ENCODE assay signal across 26 cellular contexts in the genomic region with DNA sequence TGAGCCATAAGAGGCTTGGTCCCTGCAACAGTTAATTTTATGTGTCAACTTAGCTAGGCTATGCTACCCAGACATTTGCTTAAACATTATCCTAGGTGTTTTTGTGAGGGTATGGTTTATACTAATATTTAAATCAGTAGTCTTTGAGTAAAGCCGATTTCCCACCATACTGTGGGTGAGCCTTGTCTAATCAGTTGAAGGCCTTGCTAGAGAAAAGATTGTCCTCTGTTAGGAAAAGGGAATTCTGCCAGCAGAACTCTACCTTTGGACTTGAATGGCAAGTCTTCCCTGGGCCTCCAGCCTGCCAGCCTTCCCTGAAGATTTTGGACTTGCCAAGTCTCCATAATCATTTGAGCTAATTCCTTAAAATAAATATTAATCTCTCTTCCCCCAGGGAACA. TPM values are rescaled to one million over a fixed set of nuclear protein-coding genes. Genes with fewer than 3 reads are reported as not detected.
"Had no signal": no experiment of that assay in that cellular context is flagged by ENCODE, and none has a peak within 500 bp of the region (broad histone marks: within the 10 kb centered on the region; RNA-seq: fewer than 3 reads in every experiment).

No MANE protein-coding gene starts in this region.

- ATAC-seq: HepG2, PC-3, Right ventricle myocardium inferior had no signal

- H3K27ac ChIP-seq: Peyer's patch, SJCRH30 had no signal

- FAIRE-seq: HepG2 had no signal

- H3K9me3 ChIP-seq: MG63, Peyer's patch, SJCRH30 had no signal

- H3K4me1 ChIP-seq: Peyer's patch, SJCRH30 had no signal

- H3K4me3 ChIP-seq: MG63, Peyer's patch, SJCRH30 had no signal

- H3K27me3 ChIP-seq: MG63, Peyer's patch, SJCRH30 had no signal

- DNase-seq: IMR-90, MG63, NCI-H1092, NCI-H1105 treated with DMSO at 0.1 percent for 48 hours, NCI-H1417 treated with DMSO at 0.1 percent for 48 hours, NCI-H146, NCI-H1694 treated with DMSO at 0.1 percent for 48 hours, NCI-H1930, NCI-H2081, NCI-H2107, NCI-H2227 treated with DMSO at 0.1 percent for 48 hours, NCI-H524, NCI-H526 treated with DMSO at 0.1 percent for 48 hours, NCI-H748 treated with DMSO at 0.1 percent for 48 hours, PC-3, Peyer's patch, SHP77 treated with DMSO at 0.1 percent for 48 hours had no signal

- H3K36me3 ChIP-seq: MG63, Peyer's patch, SJCRH30 had no signal

RNA-seq across cellular contexts. Expression of a gene that starts 23.9 kb away (rescaled TPM):
- total RNA-seq: NCI-H460; OCI-LY7; RPMI7951; T-helper 1 cell treated with Interleukin-12 subunit alpha and Interleukin-12 subunit beta and Interleukin-4 antibody, amounts not matched to agents 30 ng/mL and 1 ng/mL, for 36 hours had no signal

RNA-seq across cellular contexts. Expression of a gene that starts 36.4 kb away (rescaled TPM):
- total RNA-seq: HT1080; IMR-90; LHCN-M2; NCI-H460; OCI-LY7; PC-3; Peyer's patch; Right ventricle myocardium inferior; RPMI7951; SJCRH30; T-helper 1 cell treated with Interleukin-12 subunit alpha and Interleukin-12 subunit beta and Interleukin-4 antibody, amounts not matched to agents 30 ng/mL and 1 ng/mL, for 36 hours had no signal
- polyA plus RNA-seq: IMR-90 had no signal
